14 cellular contexts compared by ENCODE assay signal in genomic region chr17:78966123-78966813, GRCh38. TPM values are rescaled to one million over a fixed set of nuclear protein-coding genes. Genes with fewer than 3 reads are reported as not detected.
DNase-seq lines count a peak whose midpoint lies in the region; ATAC-seq, FAIRE-seq and TF ChIP-seq lines count a peak whose summit lies in the region.
"Had no signal": no experiment of that assay in that cellular context is flagged by ENCODE, and none has a peak within 500 bp of the region (broad histone marks: within the 10 kb centered on the region; RNA-seq: fewer than 3 reads in every experiment).

No MANE protein-coding gene starts in this region.

- no peaks in the 10 kb centered on the region for H3K79me2 ChIP-seq in HepG2 (ENCODE audit: insufficient read depth, low read length)

- H2AFZ ChIP-seq in HepG2 (ENCODE audit: low read length): no peak overlapping the region
- H2AFZ ChIP-seq in mesenchymal stem cell (ENCODE audit: low read depth, low read length): no peak overlapping the region

- no peak overlapping the region for H4K8ac ChIP-seq in mesenchymal stem cell (ENCODE audit: low read length)

- peaks cover 5% of the 10 kb centered on the region; the same call in 1 of the 2 replicates for H4K20me1 ChIP-seq in HepG2 (ENCODE audit: insufficient read depth, low read length)

- H3K23ac ChIP-seq in mesenchymal stem cell (ENCODE audit: low read length in 2 of 2): no peak overlapping the region

- no peak overlapping the region for H3K14ac ChIP-seq in mesenchymal stem cell (ENCODE audit: low read length in 2 of 2)

- no peak for TF ChIP-seq EP300 in HepG2 (IDR thresholded peaks at IDR 0.05; ENCODE audit: low read depth in 2 of 2, low read length in 2 of 2)
- TF ChIP-seq EP300 in HepG2 (CRISPR knock-in tag; IDR thresholded peaks at IDR 0.05; ENCODE audit: borderline replicate concordance): no peak

- H3K27ac ChIP-seq in HepG2 (ENCODE audit: extremely low read length, insufficient read depth, low read length) (no peak overlapping the region), right lobe of liver (no peak overlapping the region), SJSA1 (peak overlapping the region; percentile 25; the same call in 1 of the 2 replicates), mesenchymal stem cell (ENCODE audit: low read length, poor library complexity, severe bottlenecking) (no peak overlapping the region)
- no peak overlapping the region for H3K27ac ChIP-seq in CD8-positive, alpha-beta T cell (ENCODE audit: low read depth, low read length)

- H3K4me3 ChIP-seq in HepG2 (replicated peaks in 1 of 3; ENCODE audit: insufficient read depth in 1 of 3, low read depth in 2 of 3, low read length in 3 of 3) (no peak overlapping the region), right lobe of liver (no peak overlapping the region), SJSA1 (no peak overlapping the region), mesenchymal stem cell (ENCODE audit: insufficient read depth in 1 of 2, low read depth in 1 of 2, low read length in 2 of 2) (no peak overlapping the region)
- H3K4me3 ChIP-seq in CD8-positive, alpha-beta T cell (ENCODE audit: low read depth, low read length): no peak overlapping the region

- no peak overlapping the region for H2BK15ac ChIP-seq in mesenchymal stem cell (ENCODE audit: low read depth, poor library complexity, severe bottlenecking)

- no peak overlapping the region for H2BK12ac ChIP-seq in mesenchymal stem cell (ENCODE audit: low read length in 2 of 2)

- no peak for TF ChIP-seq RAD21 in HepG2 (CRISPR knock-in tag; IDR thresholded peaks at IDR 0.05)

- intact Hi-C loops in HepG2 (cut with micrococcal nuclease; ENCODE audit: unreplicated experiment): no loop called here
- intact Hi-C loops in right lobe of liver (cut with DNase I): no loop called here
- intact Hi-C loops in CD8-positive, alpha-beta T cell (cut with DNase I, micrococcal nuclease): no loop called here

- H3K4me2 ChIP-seq in HepG2 (ENCODE audit: low read depth, low read length): no peak overlapping the region
- H3K4me2 ChIP-seq in mesenchymal stem cell (ENCODE audit: low read length, poor library complexity, severe bottlenecking): no peak overlapping the region

- CTCF ChIA-PET in HepG2 (lab: Yijun Ruan, JAX; ENCODE audit: low intra/inter-chr PET ratio, low total read pairs): interaction anchor here (0.6 kb wide), 1 partner anchor 1070 kb away, joined by 3 read pairs; no protein-coding TSS in a partner anchor
- CTCF ChIA-PET in CD8-positive, alpha-beta T cell (lab: Charles Lee): interaction anchor here (0.9 to 13.3 kb wide), 2 partner anchors 9 to 100 kb away, joined by 3 to 149 read pairs; no protein-coding TSS in a partner anchor

- no peak overlapping the region for H2BK120ac ChIP-seq in mesenchymal stem cell (ENCODE audit: low read depth, low read length)

- H3K4me3 Mint-ChIP-seq in CD8-positive, alpha-beta T cell: no peak overlapping the region

- no peak overlapping the region for H3K27ac Mint-ChIP-seq in CD8-positive, alpha-beta T cell

- no TSS peak for BruUV-seq in HepG2 (replicated peaks; lab: Mats Ljungman, UMichigan)

- no peak overlapping the region for H3K18ac ChIP-seq in mesenchymal stem cell (ENCODE audit: low read depth in 1 of 2, low read length in 2 of 2)

- no peak overlapping the region for H4K91ac ChIP-seq in mesenchymal stem cell (ENCODE audit: low read length)

- DNase-seq in HepG2 (ENCODE audit: low spot score) (no peak), right lobe of liver (no peak), SJSA1 (ENCODE audit: low read depth in 1 of 2, low spot score in 2 of 2) (no peak), mesenchymal stem cell (no peak), urothelium cell line (ENCODE audit: low spot score) (no peak)
- DNase-seq in CD8-positive, alpha-beta T cell: no peak
- no peak for DNase-seq in NK-92 treated with Interleukin-12 subunit alpha and Interleukin-12 subunit beta, amount 100 ng/mL, for 24 hours (lab: John Stamatoyannopoulos, UW)
- DNase-seq: EL, NCI-H446, OCI-M1 had no signal

- peaks cover 4% of the 10 kb centered on the region for H3K4me1 Mint-ChIP-seq in CD8-positive, alpha-beta T cell (ENCODE audit: low read depth)

- peak in 1 of 2 experiments; percentile 23; a peak in 1 of 4 replicates for TF ChIP-seq POLR2A in HepG2 (IDR thresholded peaks at IDR 0.05; ENCODE audit: insufficient read depth in 1 of 2, low read depth in 2 of 2, low read length in 2 of 2)
- no peak for TF ChIP-seq POLR2A in right lobe of liver (IDR thresholded peaks at IDR 0.05)

- POLR2A ChIA-PET in HepG2 (lab: Yijun Ruan, JAX): interaction anchor here (1.0 to 4.6 kb wide), 6 partner anchors 11 to 134 kb away, joined by 3 to 32 read pairs (median 4); partner anchors contain the start of gene LGALS3BP
- POLR2A ChIA-PET in CD8-positive, alpha-beta T cell (lab: Charles Lee): no interaction called here

- no peak overlapping the region for H3K9ac ChIP-seq in HepG2 (ENCODE audit: insufficient read depth, low read depth, low read length)
- peak overlapping the region; percentile 14 for H3K9ac ChIP-seq in mesenchymal stem cell (ENCODE audit: low read length)

- no peak overlapping the region for H2BK5ac ChIP-seq in mesenchymal stem cell (ENCODE audit: low read depth, low read length, poor library complexity, severe bottlenecking)

- no peaks in the 10 kb centered on the region for H3K27me3 Mint-ChIP-seq in CD8-positive, alpha-beta T cell (ENCODE audit: low read depth)

- H2AK5ac ChIP-seq in mesenchymal stem cell (ENCODE audit: low read length, severe bottlenecking): no peak overlapping the region

- peaks cover 6% of the 10 kb centered on the region for H3K36me3 Mint-ChIP-seq in CD8-positive, alpha-beta T cell
- H3K36me3 Mint-ChIP-seq: CD14-positive monocyte had no signal

- H3K36me3 ChIP-seq in HepG2 (replicated peaks in 1 of 2; ENCODE audit: control insufficient read depth in 1 of 2, insufficient read depth in 2 of 2, low read length in 2 of 2) (peaks cover 3% of the 10 kb centered on the region in 2 experiments; a peak in 3 of 5 replicates), right lobe of liver (no peaks in the 10 kb centered on the region), SJSA1 (peaks cover 51% of the 10 kb centered on the region), mesenchymal stem cell (ENCODE audit: control insufficient read depth in 1 of 2, insufficient read depth in 2 of 2, low read depth in 1 of 2, low read length in 2 of 2) (peaks cover 46 to 51% of the 10 kb centered on the region in 2 experiments)
- no peaks in the 10 kb centered on the region for H3K36me3 ChIP-seq in CD8-positive, alpha-beta T cell (ENCODE audit: insufficient read depth, low read length)

- H3K79me1 ChIP-seq in mesenchymal stem cell (replicated peaks; ENCODE audit: low read length, poor library complexity, severe bottlenecking): peaks cover 20% of the 10 kb centered on the region

- in situ Hi-C loops in HepG2 (cut with HindIII; ENCODE audit: extremely low pct_ligation_motif_present, low pct_unique_long_range_greater_than_20kb): no loop called here

- H3K27me3 ChIP-seq in HepG2 (ENCODE audit: control insufficient read depth in 1 of 2, insufficient read depth in 2 of 2, low read length in 2 of 2): no peaks in the 10 kb centered on the region
- no peaks in the 10 kb centered on the region for H3K27me3 ChIP-seq in right lobe of liver
- no peaks in the 10 kb centered on the region for H3K27me3 ChIP-seq in SJSA1 (replicated peaks)
- H3K27me3 ChIP-seq in mesenchymal stem cell (ENCODE audit: control insufficient read depth in 1 of 2, insufficient read depth in 1 of 2, low read length in 2 of 2): no peaks in the 10 kb centered on the region
- H3K27me3 ChIP-seq in CD8-positive, alpha-beta T cell (ENCODE audit: insufficient read depth, low read length): no peaks in the 10 kb centered on the region

- TF ChIP-seq CTCF in HepG2 (CRISPR knock-in tag; IDR thresholded peaks at IDR 0.05): no peak
- no peak for TF ChIP-seq CTCF in right lobe of liver (IDR thresholded peaks at IDR 0.05)
- no peak for TF ChIP-seq CTCF in CD8-positive, alpha-beta T cell (IDR thresholded peaks at IDR 0.05)

- H3K9me3 ChIP-seq in HepG2 (ENCODE audit: low read length) (no peaks in the 10 kb centered on the region), right lobe of liver (no peaks in the 10 kb centered on the region), SJSA1 (replicated peaks) (no peaks in the 10 kb centered on the region), mesenchymal stem cell (ENCODE audit: control insufficient read depth, low read length) (no peaks in the 10 kb centered on the region)
- no peaks in the 10 kb centered on the region for H3K9me3 ChIP-seq in CD8-positive, alpha-beta T cell (ENCODE audit: low read length)

- ATAC-seq in HepG2 (no peak), right lobe of liver (no peak), HG03108 (IDR thresholded peaks at IDR 0.05; ENCODE audit: unreplicated experiment) (no peak)
- no peak for ATAC-seq in CD8-positive, alpha-beta T cell

- H3K9me3 Mint-ChIP-seq in CD8-positive, alpha-beta T cell: no peaks in the 10 kb centered on the region

- H3K4ac ChIP-seq in mesenchymal stem cell (ENCODE audit: low read depth in 1 of 2, low read length in 2 of 2): no peak overlapping the region

- 96% methylated on average over 26 of the region's 26 CpGs for WGBS in HepG2 (ENCODE audit: low lambda C conversion rate)
- WGBS in right lobe of liver (ENCODE audit: insufficient coverage, low coverage, low lambda C conversion rate, missing lambda C conversion rate): 84% methylated on average over 8 of the region's 26 CpGs
- 90% methylated on average over 26 of the region's 26 CpGs for WGBS in mesenchymal stem cell

- peaks cover 54% of the 10 kb centered on the region for H3K4me1 ChIP-seq in HepG2 (ENCODE audit: insufficient read depth, low read length)
- peaks cover 0 to 10% (median 0%) of the 10 kb centered on the region in 4 donors for H3K4me1 ChIP-seq in right lobe of liver
- peaks cover 43% of the 10 kb centered on the region for H3K4me1 ChIP-seq in SJSA1 (replicated peaks)
- H3K4me1 ChIP-seq in mesenchymal stem cell (ENCODE audit: control insufficient read depth, insufficient read depth, low read depth, low read length): peaks cover 11% of the 10 kb centered on the region
- peaks cover 1% of the 10 kb centered on the region for H3K4me1 ChIP-seq in CD8-positive, alpha-beta T cell (ENCODE audit: insufficient read depth, low read length)

- FAIRE-seq in HepG2 (lab: Jason Lieb, UNC) (no peak), urothelium cell line (lab: Jason Lieb, UNC) (peak; percentile 82)
- FAIRE-seq: A204.1, H1 had no signal

RNA-seq across cellular contexts. Expression of gene LGALS3BP, which starts 13.5 kb away (rescaled TPM):
- 116 and 332 TPM in 2 replicates for total RNA-seq in HepG2 (2016; rRNA removed; fragmentation: Illumina TruSeq; extraction: Trizol)
- total RNA-seq in HepG2 (2016; cell fraction: cytosol; rRNA removed; fragmentation: Illumina TruSeq; extraction: Trizol; ENCODE audit: low read depth): 62.3 and 63.4 TPM in 2 replicates
- total RNA-seq in HepG2 (2016; cell fraction: insoluble cytoplasmic fraction; rRNA removed; fragmentation: Illumina TruSeq; extraction: Trizol): 116 and 342 TPM in 2 replicates
- total RNA-seq in HepG2 (2016; cell fraction: membrane; rRNA removed; fragmentation: Illumina TruSeq; extraction: Trizol): 57.6 and 60.1 TPM in 2 replicates
- total RNA-seq in HepG2 (2016; cell fraction: nucleus; rRNA removed; fragmentation: Illumina TruSeq; extraction: Trizol): 311 and 384 TPM in 2 replicates
- 137 and 185 TPM in 2 replicates for polyA plus RNA-seq in HepG2 (2011; rRNA removed)
- 89.4 and 111 TPM in 2 replicates for polyA plus RNA-seq in HepG2 (2011; cell fraction: cytosol; rRNA removed)
- polyA plus RNA-seq in HepG2 (2011; cell fraction: nucleus; rRNA removed): 667 and 704 TPM in 2 replicates
- 341 and 458 TPM in 2 replicates for polyA plus RNA-seq in HepG2 (2012)
- 36.8 and 37.2 TPM in 2 replicates for polyA plus RNA-seq in HepG2 (2016; cell fraction: cytosol; fragmentation: Illumina TruSeq; extraction: Trizol; ENCODE audit: low read depth)
- 103 and 140 TPM in 2 replicates for polyA plus RNA-seq in HepG2 (2016; cell fraction: insoluble cytoplasmic fraction; fragmentation: Illumina TruSeq; extraction: Trizol; ENCODE audit: low read depth)
- 41.5 and 48.5 TPM in 2 replicates for polyA plus RNA-seq in HepG2 (2016; cell fraction: membrane; fragmentation: Illumina TruSeq; extraction: Trizol; ENCODE audit: low read depth)
- 669 and 711 TPM in 2 replicates for polyA plus RNA-seq in HepG2 (2016; cell fraction: nucleus; fragmentation: Illumina TruSeq; extraction: Trizol; ENCODE audit: insufficient read depth, low read depth)
- polyA minus RNA-seq in HepG2 (2011; rRNA and poly(A)+ RNA removed; ENCODE audit: low replicate concordance): 165 and 565 TPM in 2 replicates
- polyA minus RNA-seq in HepG2 (2011; cell fraction: cytosol; rRNA and poly(A)+ RNA removed): 316 and 377 TPM in 2 replicates
- 112 and 148 TPM in 2 replicates for polyA minus RNA-seq in HepG2 (2011; cell fraction: nucleus; rRNA and poly(A)+ RNA removed)
- total RNA-seq in right lobe of liver: 100 to 1,000 TPM in 4 of 6 experiments, 10 to 100 TPM in 2; 82.8 to 257 (median 121) TPM
- 485 TPM in 2 replicates for total RNA-seq in SJSA1 (2014; rRNA removed; shearing (Covaris generic))
- polyA plus RNA-seq in mesenchymal stem cell (2013, experiment 1 of 2): 349 TPM
- 351 TPM for polyA plus RNA-seq in mesenchymal stem cell (2013, experiment 2 of 2)
- 10 to 100 TPM; 30.9 to 32.0 TPM for total RNA-seq in CD8-positive, alpha-beta T cell

RNA-seq across cellular contexts. Expression of gene TIMP2, which starts 41.1 kb away (rescaled TPM):
- total RNA-seq in HepG2 (2016; rRNA removed; fragmentation: Illumina TruSeq; extraction: Trizol): 2.2 and 3.8 TPM in 2 replicates
- 1.4 and 1.7 TPM in 2 replicates for total RNA-seq in HepG2 (2016; cell fraction: cytosol; rRNA removed; fragmentation: Illumina TruSeq; extraction: Trizol; ENCODE audit: low read depth)
- 1.7 and 3.9 TPM in 2 replicates for total RNA-seq in HepG2 (2016; cell fraction: insoluble cytoplasmic fraction; rRNA removed; fragmentation: Illumina TruSeq; extraction: Trizol)
- 3.3 and 3.4 TPM in 2 replicates for total RNA-seq in HepG2 (2016; cell fraction: membrane; rRNA removed; fragmentation: Illumina TruSeq; extraction: Trizol)
- total RNA-seq in HepG2 (2016; cell fraction: nucleus; rRNA removed; fragmentation: Illumina TruSeq; extraction: Trizol): 6.3 and 8.0 TPM in 2 replicates
- 8.5 and 11.7 TPM in 2 replicates for polyA plus RNA-seq in HepG2 (2011; rRNA removed)
- polyA plus RNA-seq in HepG2 (2011; cell fraction: cytosol; rRNA removed): 8.0 and 12.6 TPM in 2 replicates
- 10.4 and 13.8 TPM in 2 replicates for polyA plus RNA-seq in HepG2 (2011; cell fraction: nucleus; rRNA removed)
- polyA plus RNA-seq in HepG2 (2012): 25.0 and 33.2 TPM in 2 replicates
- polyA plus RNA-seq in HepG2 (2016; cell fraction: cytosol; fragmentation: Illumina TruSeq; extraction: Trizol; ENCODE audit: low read depth): 3.0 and 3.2 TPM in 2 replicates
- polyA plus RNA-seq in HepG2 (2016; cell fraction: insoluble cytoplasmic fraction; fragmentation: Illumina TruSeq; extraction: Trizol; ENCODE audit: low read depth): 3.9 and 5.4 TPM in 2 replicates
- polyA plus RNA-seq in HepG2 (2016; cell fraction: membrane; fragmentation: Illumina TruSeq; extraction: Trizol; ENCODE audit: low read depth): 4.0 and 5.0 TPM in 2 replicates
- polyA plus RNA-seq in HepG2 (2016; cell fraction: nucleus; fragmentation: Illumina TruSeq; extraction: Trizol; ENCODE audit: insufficient read depth, low read depth): 18.4 and 18.6 TPM in 2 replicates
- 10.0 and 25.5 TPM in 2 replicates for polyA minus RNA-seq in HepG2 (2011; rRNA and poly(A)+ RNA removed; ENCODE audit: low replicate concordance)
- polyA minus RNA-seq in HepG2 (2011; cell fraction: cytosol; rRNA and poly(A)+ RNA removed): 11.5 and 14.6 TPM in 2 replicates
- polyA minus RNA-seq in HepG2 (2011; cell fraction: nucleus; rRNA and poly(A)+ RNA removed): 4.2 and 6.2 TPM in 2 replicates
- 10 to 100 TPM; 18.9 to 36.1 (median 26.7) TPM for total RNA-seq in right lobe of liver
- total RNA-seq in SJSA1 (2014; rRNA removed; shearing (Covaris generic)): 122 and 166 TPM in 2 replicates
- 391 TPM for polyA plus RNA-seq in mesenchymal stem cell (2013, experiment 1 of 2)
- 397 TPM for polyA plus RNA-seq in mesenchymal stem cell (2013, experiment 2 of 2)
- total RNA-seq in CD8-positive, alpha-beta T cell: 1 to 10 TPM; 8.9 to 9.4 TPM

RNA-seq across cellular contexts. Expression of gene CANT1, which starts 43.3 kb away (rescaled TPM):
- total RNA-seq in HepG2 (2016; rRNA removed; fragmentation: Illumina TruSeq; extraction: Trizol): 24.9 and 34.1 TPM in 2 replicates
- 4.7 and 7.2 TPM in 2 replicates for total RNA-seq in HepG2 (2016; cell fraction: cytosol; rRNA removed; fragmentation: Illumina TruSeq; extraction: Trizol; ENCODE audit: low read depth)
- 22.7 and 35.6 TPM in 2 replicates for total RNA-seq in HepG2 (2016; cell fraction: insoluble cytoplasmic fraction; rRNA removed; fragmentation: Illumina TruSeq; extraction: Trizol)
- 18.3 and 22.7 TPM in 2 replicates for total RNA-seq in HepG2 (2016; cell fraction: membrane; rRNA removed; fragmentation: Illumina TruSeq; extraction: Trizol)
- 34.4 and 36.1 TPM in 2 replicates for total RNA-seq in HepG2 (2016; cell fraction: nucleus; rRNA removed; fragmentation: Illumina TruSeq; extraction: Trizol)
- polyA plus RNA-seq in HepG2 (2011; rRNA removed): 42.1 and 42.6 TPM in 2 replicates
- 32.0 and 42.2 TPM in 2 replicates for polyA plus RNA-seq in HepG2 (2011; cell fraction: cytosol; rRNA removed)
- polyA plus RNA-seq in HepG2 (2011; cell fraction: nucleus; rRNA removed): 39.8 and 43.1 TPM in 2 replicates
- polyA plus RNA-seq in HepG2 (2012): 25.0 and 32.7 TPM in 2 replicates
- polyA plus RNA-seq in HepG2 (2016; cell fraction: cytosol; fragmentation: Illumina TruSeq; extraction: Trizol; ENCODE audit: low read depth): 5.6 TPM in 2 replicates
- 23.0 and 24.4 TPM in 2 replicates for polyA plus RNA-seq in HepG2 (2016; cell fraction: insoluble cytoplasmic fraction; fragmentation: Illumina TruSeq; extraction: Trizol; ENCODE audit: low read depth)
- polyA plus RNA-seq in HepG2 (2016; cell fraction: membrane; fragmentation: Illumina TruSeq; extraction: Trizol; ENCODE audit: low read depth): 13.8 and 16.2 TPM in 2 replicates
- 44.9 and 45.4 TPM in 2 replicates for polyA plus RNA-seq in HepG2 (2016; cell fraction: nucleus; fragmentation: Illumina TruSeq; extraction: Trizol; ENCODE audit: insufficient read depth, low read depth)
- 46.8 and 73.3 TPM in 2 replicates for polyA minus RNA-seq in HepG2 (2011; rRNA and poly(A)+ RNA removed; ENCODE audit: low replicate concordance)
- 34.5 and 40.3 TPM in 2 replicates for polyA minus RNA-seq in HepG2 (2011; cell fraction: cytosol; rRNA and poly(A)+ RNA removed)
- 27.8 and 31.3 TPM in 2 replicates for polyA minus RNA-seq in HepG2 (2011; cell fraction: nucleus; rRNA and poly(A)+ RNA removed)
- 10 to 100 TPM; 15.6 to 26.3 (median 18.7) TPM for total RNA-seq in right lobe of liver
- total RNA-seq in SJSA1 (2014; rRNA removed; shearing (Covaris generic)): 68.9 and 106 TPM in 2 replicates
- polyA plus RNA-seq in mesenchymal stem cell (2013, experiment 1 of 2): 37.8 TPM
- 38.3 TPM for polyA plus RNA-seq in mesenchymal stem cell (2013, experiment 2 of 2)
- total RNA-seq in CD8-positive, alpha-beta T cell: 10 to 100 TPM; 41.6 to 48.9 TPM

RNA-seq across cellular contexts. Expression of gene C1QTNF1, which starts 57.7 kb away (rescaled TPM):
- total RNA-seq in HepG2 (2016; rRNA removed; fragmentation: Illumina TruSeq; extraction: Trizol) (0.18 and 0.36 TPM in 2 replicates), right lobe of liver (10 to 100 TPM in 5 of 6 experiments, 1 to 10 TPM in 1; 9.8 to 40.2 (median 26.2) TPM)
- total RNA-seq in HepG2 (2016; cell fraction: cytosol; rRNA removed; fragmentation: Illumina TruSeq; extraction: Trizol; ENCODE audit: low read depth): 0.30 TPM in 1 of 2 replicates, not detected in the other
- total RNA-seq in HepG2 (2016; cell fraction: insoluble cytoplasmic fraction; rRNA removed; fragmentation: Illumina TruSeq; extraction: Trizol): 0.10 and 0.58 TPM in 2 replicates
- total RNA-seq in HepG2 (2016; cell fraction: membrane; rRNA removed; fragmentation: Illumina TruSeq; extraction: Trizol): 0.06 and 0.31 TPM in 2 replicates
- total RNA-seq in HepG2 (2016; cell fraction: nucleus; rRNA removed; fragmentation: Illumina TruSeq; extraction: Trizol): 0.56 and 0.90 TPM in 2 replicates
- polyA plus RNA-seq in HepG2 (2011; rRNA removed): 0.86 and 2.1 TPM in 2 replicates
- 0.94 and 1.2 TPM in 2 replicates for polyA plus RNA-seq in HepG2 (2011; cell fraction: cytosol; rRNA removed)
- polyA plus RNA-seq in HepG2 (2011; cell fraction: nucleus; rRNA removed): 1.4 TPM in 2 replicates
- 1.0 and 1.5 TPM in 2 replicates for polyA plus RNA-seq in HepG2 (2012)
- 0.08 TPM in 1 of 2 replicates, not detected in the other for polyA plus RNA-seq in HepG2 (2016; cell fraction: cytosol; fragmentation: Illumina TruSeq; extraction: Trizol; ENCODE audit: low read depth)
- polyA plus RNA-seq in HepG2 (2016; cell fraction: insoluble cytoplasmic fraction; fragmentation: Illumina TruSeq; extraction: Trizol; ENCODE audit: low read depth): 0.12 and 0.25 TPM in 2 replicates
- 0.09 and 0.17 TPM in 2 replicates for polyA plus RNA-seq in HepG2 (2016; cell fraction: membrane; fragmentation: Illumina TruSeq; extraction: Trizol; ENCODE audit: low read depth)
- polyA plus RNA-seq in HepG2 (2016; cell fraction: nucleus; fragmentation: Illumina TruSeq; extraction: Trizol; ENCODE audit: insufficient read depth, low read depth): 0.45 and 0.55 TPM in 2 replicates
- 2.2 TPM in 1 of 2 replicates, not detected in the other for polyA minus RNA-seq in HepG2 (2011; rRNA and poly(A)+ RNA removed; ENCODE audit: low replicate concordance)
- 0.59 and 0.70 TPM in 2 replicates for polyA minus RNA-seq in HepG2 (2011; cell fraction: cytosol; rRNA and poly(A)+ RNA removed)
- 1.6 and 2.2 TPM in 2 replicates for polyA minus RNA-seq in HepG2 (2011; cell fraction: nucleus; rRNA and poly(A)+ RNA removed)
- total RNA-seq in SJSA1 (2014; rRNA removed; shearing (Covaris generic)): 3.6 and 5.1 TPM in 2 replicates
- 11.9 TPM for polyA plus RNA-seq in mesenchymal stem cell (2013, experiment 1 of 2)
- 13.6 TPM for polyA plus RNA-seq in mesenchymal stem cell (2013, experiment 2 of 2)
- total RNA-seq in CD8-positive, alpha-beta T cell: under 1 TPM in 1 of 2 experiments, not detected in 1; 0.78 TPM
- polyA plus RNA-seq: CD14-positive monocyte had no signal
